11 cellular contexts compared by ENCODE assay signal in the genomic region with DNA sequence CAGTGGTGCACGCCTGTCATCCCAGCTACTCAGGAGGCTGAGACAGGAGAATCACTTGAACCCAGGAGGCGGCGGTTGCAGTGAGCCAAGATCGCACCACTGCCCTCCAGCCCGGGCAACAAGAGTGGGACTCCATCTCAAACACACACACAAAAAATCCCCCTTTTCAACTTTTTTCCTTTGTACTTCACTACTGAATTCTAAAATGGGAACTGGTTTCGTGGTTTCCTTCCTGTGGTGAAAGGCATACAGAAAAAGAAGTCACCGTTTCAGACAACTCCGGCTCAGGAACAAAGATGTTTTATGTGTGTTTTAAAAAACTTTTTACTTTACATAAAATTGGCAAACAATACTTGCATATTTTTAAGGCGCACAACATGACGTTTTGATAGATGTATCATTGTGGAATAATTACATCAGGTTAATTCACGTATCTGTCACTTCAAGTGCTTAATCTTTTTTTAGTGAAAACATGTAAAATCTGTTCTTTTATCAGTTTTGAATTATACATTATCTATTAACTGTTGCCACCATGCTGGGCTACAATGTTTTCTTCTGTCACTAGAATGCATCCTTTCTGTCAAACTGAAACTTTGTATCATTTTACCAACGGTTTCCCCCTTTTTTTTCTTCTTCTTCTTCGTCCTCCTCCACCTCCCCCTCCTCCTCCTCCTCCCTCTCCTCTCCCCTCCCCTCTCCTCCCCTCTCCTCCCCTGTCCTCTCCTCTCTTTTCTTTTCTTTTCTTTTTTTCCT.
DNase-seq lines count a peak whose midpoint lies in the region; ATAC-seq, FAIRE-seq and TF ChIP-seq lines count a peak whose summit lies in the region.
"Had no signal": no experiment of that assay in that cellular context is flagged by ENCODE, and none has a peak within 500 bp of the region (broad histone marks: within the 10 kb centered on the region; RNA-seq: fewer than 3 reads in every experiment).

No MANE protein-coding gene starts in this region.

- H3K4me3 Mint-ChIP-seq in activated naive CD8-positive, alpha-beta T cell treated with anti-CD3 and anti-CD28 coated beads, Interleukin-2, amount 50 U/mL, for 24 hours = peak overlapping the region; percentile 72

- DNase-seq in GF-D8 (lab: John Stamatoyannopoulos, UW) = peak; percentile 75
- peak; percentile 26 for DNase-seq in GM20000 (ENCODE audit: low spot score)
- no peak for DNase-seq in activated naive CD8-positive, alpha-beta T cell treated with anti-CD3 and anti-CD28 coated beads, Interleukin-2, amount 50 U/mL, for 24 hours
- DNase-seq in Right ventricle myocardium inferior (ENCODE audit: missing footprints) = no peak
- DNase-seq in NCI-H510A treated with DMSO at 0.1 percent for 48 hours (lab: John Stamatoyannopoulos, UW) = no peak
- DNase-seq in stimulated activated CD4-positive, alpha-beta T cell treated with anti-CD3 and anti-CD28 coated beads, Interleukin-4, amount 100 ng/mL, for 1 hour = no peak
- DNase-seq in frontal cortex (ENCODE audit: low spot score in 2 of 2) = no peak
- DNase-seq: foreskin fibroblast, NCI-H526 had no signal

- H3K9me3 Mint-ChIP-seq in activated naive CD8-positive, alpha-beta T cell treated with anti-CD3 and anti-CD28 coated beads, Interleukin-2, amount 50 U/mL, for 24 hours = no peaks in the 10 kb centered on the region

- intact Hi-C loops in Right ventricle myocardium inferior (cut with DNase I) = no loop called here

- no peak for FAIRE-seq in frontal cortex (lab: Jason Lieb, UNC)

- peaks cover 10% of the 10 kb centered on the region for H3K27me3 Mint-ChIP-seq in activated naive CD8-positive, alpha-beta T cell treated with anti-CD3 and anti-CD28 coated beads, Interleukin-2, amount 50 U/mL, for 24 hours

- peak overlapping the region; percentile 36 for H3K27ac ChIP-seq in KOPT-K1 (ENCODE audit: low read depth, low read length, poor library complexity, severe bottlenecking)
- H3K27ac ChIP-seq: breast epithelium had no signal

- no peaks in the 10 kb centered on the region for H3K36me3 Mint-ChIP-seq in activated naive CD8-positive, alpha-beta T cell treated with anti-CD3 and anti-CD28 coated beads, Interleukin-2, amount 50 U/mL, for 24 hours (ENCODE audit: low read depth)

- peaks cover 17% of the 10 kb centered on the region for H3K4me1 Mint-ChIP-seq in activated naive CD8-positive, alpha-beta T cell treated with anti-CD3 and anti-CD28 coated beads, Interleukin-2, amount 50 U/mL, for 24 hours

- no peak for TF ChIP-seq CTCF in GM20000 (IDR thresholded peaks at IDR 0.05; ENCODE audit: extremely low read depth, missing control alignments)

- H3K36me3 ChIP-seq in KOPT-K1 (ENCODE audit: insufficient read depth, low read length) = no peaks in the 10 kb centered on the region
- H3K36me3 ChIP-seq: breast epithelium had no signal

- H3K9me3 ChIP-seq in KOPT-K1 (ENCODE audit: insufficient read depth, low read length, poor library complexity, severe bottlenecking) = peaks cover 3% of the 10 kb centered on the region

- no peak overlapping the region for H3K27ac Mint-ChIP-seq in activated naive CD8-positive, alpha-beta T cell treated with anti-CD3 and anti-CD28 coated beads, Interleukin-2, amount 50 U/mL, for 24 hours

- no peak for ATAC-seq in activated naive CD8-positive, alpha-beta T cell treated with anti-CD3 and anti-CD28 coated beads, Interleukin-2, amount 50 U/mL, for 24 hours
- no peak for ATAC-seq in Right ventricle myocardium inferior

Comparison
In these comparisons a context has a peak if more than half of its experiments do, and no peak if none do; other contexts are left out.
1. DNase-seq: peak in GF-D8 (single experiment) and GM20000 (single experiment); none in activated naive CD8-positive, alpha-beta T cell treated with anti-CD3 and anti-CD28 coated beads, Interleukin-2, amount 50 U/mL, for 24 hours (single experiment), Right ventricle myocardium inferior (single experiment), NCI-H510A treated with DMSO at 0.1 percent for 48 hours (single experiment), stimulated activated CD4-positive, alpha-beta T cell treated with anti-CD3 and anti-CD28 coated beads, Interleukin-4, amount 100 ng/mL, for 1 hour (single experiment) and frontal cortex (0 of 2).